Comparison of ENCODE assay signal across 8 cellular contexts in genomic region chr1:63322944-63323865, GRCh38. TPM values are rescaled to one million over a fixed set of nuclear protein-coding genes. Genes with fewer than 3 reads are reported as not detected.
A peak's percentile ranks its signal among the peaks of the same experiment; 100 is the strongest.
DNase-seq lines count a peak whose midpoint lies in the region; ATAC-seq and TF ChIP-seq lines count a peak whose summit lies in the region.

No MANE protein-coding gene starts in this region.

- CTCF ChIA-PET in RWPE1 (lab: Yijun Ruan, JAX), result interaction anchor here (0.6 to 0.8 kb wide), 3 partner anchors 170 to 252 kb away, joined by 3 to 4 read pairs (median 3); no protein-coding TSS in a partner anchor

- no peak for TF ChIP-seq POLR2A in right lobe of liver (IDR thresholded peaks at IDR 0.05)

- H3K9me3 ChIP-seq in right lobe of liver (no peaks in the 10 kb centered on the region), thoracic aorta (no peaks in the 10 kb centered on the region)

- peaks cover 13% of the 10 kb centered on the region for H3K9me3 Mint-ChIP-seq in activated naive CD8-positive, alpha-beta T cell treated with anti-CD3 and anti-CD28 coated beads for 36 hours

- intact Hi-C loops in right lobe of liver (cut with DNase I), result loop anchor here in 1 of 2 donors (10.0 kb wide), 1 partner anchor 112 kb away; no protein-coding TSS in a partner anchor

- DNase-seq in activated CD4-positive, alpha-beta T cell treated with anti-CD3 and anti-CD28 coated beads for 4 hours, result peak; percentile 27 to 45
- DNase-seq in activated CD4-positive, alpha-beta T cell treated with anti-CD3 and anti-CD28 coated beads, Interleukin-2, amount 50 U/mL, for 4 hours, result no peak
- DNase-seq in NCI-H510A treated with DMSO at 0.1 percent for 48 hours (lab: John Stamatoyannopoulos, UW), result peak; percentile 63
- DNase-seq in activated naive CD8-positive, alpha-beta T cell treated with anti-CD3 and anti-CD28 coated beads for 36 hours, result no peak
- DNase-seq in right lobe of liver, result peak in 1 of 3 donors; percentile 46
- DNase-seq in thoracic aorta (ENCODE audit: low spot score), result no peak
- DNase-seq in epidermal melanocyte (ENCODE audit: insufficient read length, low spot score), result no peak
- no peak for DNase-seq in RWPE1 (ENCODE audit: low spot score)

- H3K4me1 ChIP-seq in right lobe of liver (peaks cover 0 to 11% (median 2%) of the 10 kb centered on the region in 4 donors), thoracic aorta (ENCODE audit: control insufficient read depth in 1 of 2, low read depth in 2 of 2) (peaks cover 3 to 33% of the 10 kb centered on the region in 2 donors)

- H3K4me3 Mint-ChIP-seq in activated naive CD8-positive, alpha-beta T cell treated with anti-CD3 and anti-CD28 coated beads for 36 hours, result peak overlapping the region; percentile 71

- POLR2A ChIA-PET in RWPE1 (lab: Yijun Ruan, JAX; ENCODE audit: low non-redundant PET), result no interaction called here

- H3K27me3 ChIP-seq in right lobe of liver (peaks cover 32 to 85% of the 10 kb centered on the region in 2 donors), thoracic aorta (replicated peaks; ENCODE audit: insufficient read depth) (peaks cover 63% of the 10 kb centered on the region)

- H3K27ac ChIP-seq in right lobe of liver (no peak overlapping the region), thoracic aorta (no peak overlapping the region), RWPE1 (no peak overlapping the region)

- H3K27ac Mint-ChIP-seq in activated naive CD8-positive, alpha-beta T cell treated with anti-CD3 and anti-CD28 coated beads for 36 hours, result no peak overlapping the region

- H3K36me3 ChIP-seq in right lobe of liver (no peaks in the 10 kb centered on the region), thoracic aorta (no peaks in the 10 kb centered on the region)

- TF ChIP-seq CTCF in right lobe of liver (IDR thresholded peaks at IDR 0.05) (no peak), thoracic aorta (IDR thresholded peaks at IDR 0.05) (no peak), RWPE1 (conservative IDR thresholded peaks at IDR 0.05; ENCODE audit: low read depth) (no peak)

- peaks cover 87% of the 10 kb centered on the region for H3K27me3 Mint-ChIP-seq in activated naive CD8-positive, alpha-beta T cell treated with anti-CD3 and anti-CD28 coated beads for 36 hours

- H3K36me3 Mint-ChIP-seq in activated naive CD8-positive, alpha-beta T cell treated with anti-CD3 and anti-CD28 coated beads for 36 hours, result peaks cover 20% of the 10 kb centered on the region

- H3K4me3 ChIP-seq in right lobe of liver (peak overlapping the region; percentile 33 to 45 (median 36)), thoracic aorta (peak overlapping the region; percentile 77)

- H3K4me1 Mint-ChIP-seq in activated naive CD8-positive, alpha-beta T cell treated with anti-CD3 and anti-CD28 coated beads for 36 hours, result peaks cover 46% of the 10 kb centered on the region

- ATAC-seq in right lobe of liver, result no peak
- no peak for ATAC-seq in thoracic aorta (ENCODE audit: insufficient number of reproducible peaks, low FRiP score, low read depth)

- 2% methylated on average over 9 of the region's 104 CpGs for WGBS in right lobe of liver (ENCODE audit: insufficient coverage, low coverage, low lambda C conversion rate, missing lambda C conversion rate)

RNA-seq across cellular contexts. Expression of gene FOXD3, which starts 0.8 kb away (rescaled TPM):
- total RNA-seq in activated naive CD8-positive, alpha-beta T cell treated with anti-CD3 and anti-CD28 coated beads for 36 hours, result not detected
- under 1 TPM in 1 of 6 experiments, not detected in 5; 0.12 TPM for total RNA-seq in right lobe of liver
- total RNA-seq in thoracic aorta, result 1 to 10 TPM in 1 of 2 donors, under 1 TPM in 1; 0.14 to 1.5 TPM

RNA-seq across cellular contexts. Expression of gene ALG6, which starts 44.2 kb away (rescaled TPM):
- total RNA-seq in activated naive CD8-positive, alpha-beta T cell treated with anti-CD3 and anti-CD28 coated beads for 36 hours, result 10 to 100 TPM; 17.4 to 17.8 TPM
- 1 to 10 TPM; 5.5 to 7.7 (median 6.1) TPM for total RNA-seq in right lobe of liver
- total RNA-seq in thoracic aorta, result 1 to 10 TPM; 1.8 to 8.3 TPM

Comparison
In these comparisons a context has a peak if more than half of its experiments do, and no peak if none do; other contexts are left out.
1. DNase-seq: peak in activated CD4-positive, alpha-beta T cell treated with anti-CD3 and anti-CD28 coated beads for 4 hours (2 of 2) and NCI-H510A treated with DMSO at 0.1 percent for 48 hours (single experiment); none in activated CD4-positive, alpha-beta T cell treated with anti-CD3 and anti-CD28 coated beads, Interleukin-2, amount 50 U/mL, for 4 hours (0 of 2), activated naive CD8-positive, alpha-beta T cell treated with anti-CD3 and anti-CD28 coated beads for 36 hours (single experiment), thoracic aorta (single experiment), epidermal melanocyte (single experiment) and RWPE1 (single experiment).